Comparison of ENCODE assay signal across 9 cellular contexts in genomic region chr1:9960705-9961562, GRCh38. TPM values are rescaled to one million over a fixed set of nuclear protein-coding genes. Genes with fewer than 3 reads are reported as not detected.
A peak's percentile ranks its signal among the peaks of the same experiment; 100 is the strongest.
DNase-seq lines count a peak whose midpoint lies in the region; ATAC-seq and TF ChIP-seq lines count a peak whose summit lies in the region.
"Had no signal": no experiment of that assay in that cellular context is flagged by ENCODE, and none has a peak within 500 bp of the region (broad histone marks: within the 10 kb centered on the region; RNA-seq: fewer than 3 reads in every experiment).

No MANE protein-coding gene starts in this region.

- H3K23ac ChIP-seq in neuronal stem cell (ENCODE audit: low read depth, low read length, poor library complexity): no peak overlapping the region

- peaks cover 0 to 2% (median 0%) of the 10 kb centered on the region in 7 donors for H3K9me3 Mint-ChIP-seq in CD14-positive monocyte

- no peak overlapping the region for H2BK12ac ChIP-seq in neuronal stem cell (ENCODE audit: low read length)

- no peak overlapping the region for H3K4ac ChIP-seq in neuronal stem cell (ENCODE audit: low read length)

- POLR2A ChIA-PET in RWPE1 (lab: Yijun Ruan, JAX; ENCODE audit: low non-redundant PET): interaction anchor here (1.0 kb wide), 1 partner anchor 18 kb away, joined by 3 read pairs; the partner anchor contains the start of genes LZIC and NMNAT1

- H2BK120ac ChIP-seq in neuronal stem cell (ENCODE audit: low read depth, low read length): no peak overlapping the region

- intact Hi-C loops in CD14-positive monocyte (cut with micrococcal nuclease): no loop called here

- peaks cover 9% of the 10 kb centered on the region for H3K4me1 ChIP-seq in Loucy (ENCODE audit: insufficient read depth, low read length, poor library complexity, severe bottlenecking)
- peaks cover 0 to 6% of the 10 kb centered on the region in 2 donors for H3K4me1 ChIP-seq in neuronal stem cell (ENCODE audit: control insufficient read depth in 2 of 2, insufficient read depth in 1 of 2, low read depth in 1 of 2, low read length in 2 of 2)

- H3K4me2 ChIP-seq in Loucy (ENCODE audit: low read depth, low read length, poor library complexity, severe bottlenecking) (peak overlapping the region; percentile 50), neuronal stem cell (ENCODE audit: insufficient read depth, low read length, poor library complexity, severe bottlenecking) (no peak overlapping the region)

- peak; percentile 60 for ATAC-seq in GM18861 (IDR thresholded peaks at IDR 0.05; ENCODE audit: unreplicated experiment)

- no peaks in the 10 kb centered on the region for H3K9me2 ChIP-seq in Loucy (replicated peaks; ENCODE audit: low read depth, low read length)

- H2AK5ac ChIP-seq in neuronal stem cell (ENCODE audit: low read depth, low read length): no peak overlapping the region

- H2BK15ac ChIP-seq in neuronal stem cell (ENCODE audit: low read length): no peak overlapping the region

- no peak for TF ChIP-seq CTCF in Loucy (conservative IDR thresholded peaks at IDR 0.05; ENCODE audit: low read length)
- TF ChIP-seq CTCF in RWPE1 (conservative IDR thresholded peaks at IDR 0.05; ENCODE audit: low read depth): no peak
- TF ChIP-seq CTCF in CD14-positive monocyte (IDR thresholded peaks at IDR 0.05): no peak

- no peaks in the 10 kb centered on the region for H3K36me3 ChIP-seq in Loucy (ENCODE audit: insufficient read depth, low read length)
- no peaks in the 10 kb centered on the region for H3K36me3 ChIP-seq in neuronal stem cell (replicated peaks in 1 of 2; ENCODE audit: control insufficient read depth in 2 of 2, insufficient read depth in 2 of 2, low read length in 2 of 2)

- peak overlapping the region in 3 of 7 donors; percentile 3 to 46 (median 32) for H3K27ac Mint-ChIP-seq in CD14-positive monocyte

- H2AFZ ChIP-seq in Loucy (ENCODE audit: low read length) (peak overlapping the region; percentile 79; the same call in 1 of the 2 replicates), neuronal stem cell (ENCODE audit: low read length) (no peak overlapping the region)

- H2BK5ac ChIP-seq in neuronal stem cell (ENCODE audit: low read length): no peak overlapping the region

- H3K27ac ChIP-seq in RWPE1: peak overlapping the region; percentile 32; the same call in 1 of the 2 replicates
- H3K27ac ChIP-seq in neuronal stem cell (replicated peaks; ENCODE audit: low read length): no peak overlapping the region

- no peaks in the 10 kb centered on the region for H3K79me1 ChIP-seq in neuronal stem cell (ENCODE audit: low read depth, low read length)

- H3K27me3 ChIP-seq in Loucy (ENCODE audit: insufficient read depth, low read length, poor library complexity, severe bottlenecking) (no peaks in the 10 kb centered on the region), neuronal stem cell (ENCODE audit: control insufficient read depth in 3 of 3, insufficient read depth in 3 of 3, low read depth in 1 of 3, low read length in 3 of 3) (no peaks in the 10 kb centered on the region)

- H3K36me3 Mint-ChIP-seq in CD14-positive monocyte: peaks cover 19 to 22% of the 10 kb centered on the region in 2 donors

- H3K79me2 ChIP-seq in Loucy (ENCODE audit: insufficient read depth, low read length): no peaks in the 10 kb centered on the region

- H4K8ac ChIP-seq in neuronal stem cell (ENCODE audit: low read depth, low read length): no peak overlapping the region

- peak overlapping the region; percentile 9 for H3K18ac ChIP-seq in neuronal stem cell (ENCODE audit: low read length)

- H3K9me3 ChIP-seq in Loucy (ENCODE audit: insufficient read depth, low read depth, low read length) (no peaks in the 10 kb centered on the region), neuronal stem cell (replicated peaks in 1 of 2; ENCODE audit: control insufficient read depth in 2 of 2, insufficient read depth in 1 of 2, low read depth in 1 of 2, low read length in 2 of 2) (no peaks in the 10 kb centered on the region)

- DNase-seq in RWPE1 (ENCODE audit: low spot score) (no peak), neuronal stem cell (ENCODE audit: low spot score) (no peak), CD14-positive monocyte (ENCODE audit: low spot score) (no peak), NOMO-1 (lab: John Stamatoyannopoulos, UW; ENCODE audit: unreplicated experiment in 2 of 2) (no peak), islet precursor cell (no peak)
- DNase-seq: mesendoderm; stimulated activated CD4-positive, alpha-beta T cell treated with anti-CD3 and anti-CD28 coated beads, Interleukin-1b, Interleukin-23, amount 100 ng/mL, for 48 hours had no signal

- WGBS in neuronal stem cell (ENCODE audit: extremely low coverage in 2 of 2, insufficient read length in 2 of 2, insufficient replicate concordance in 1 of 2), 2 donors: no CpG with 5 or more reads among the region's 12 CpGs

- H3K9ac ChIP-seq in Loucy (ENCODE audit: low read depth, low read length, poor library complexity, severe bottlenecking): peak overlapping the region; percentile 5
- H3K9ac ChIP-seq in neuronal stem cell (ENCODE audit: low read depth, low read length, poor library complexity): no peak overlapping the region

- H4K91ac ChIP-seq in neuronal stem cell (ENCODE audit: low read depth, low read length, poor library complexity): no peak overlapping the region

- CTCF ChIA-PET in RWPE1 (lab: Yijun Ruan, JAX): interaction anchor here (0.6 kb wide), 1 partner anchor 346 kb away, joined by 3 read pairs; no protein-coding TSS in a partner anchor

- no peaks in the 10 kb centered on the region for H4K20me1 ChIP-seq in Loucy (ENCODE audit: insufficient read depth, low read length, poor library complexity, severe bottlenecking)

- no peak overlapping the region for H3K4me3 Mint-ChIP-seq in CD14-positive monocyte

- H3K4me3 ChIP-seq in Loucy (ENCODE audit: low read length, poor library complexity, severe bottlenecking) (no peak overlapping the region), neuronal stem cell (ENCODE audit: low read length in 2 of 2) (no peak overlapping the region)

- no peaks in the 10 kb centered on the region for H3F3A ChIP-seq in Loucy (ENCODE audit: low read depth)

- H3K14ac ChIP-seq in neuronal stem cell (ENCODE audit: low read length): no peak overlapping the region

- peaks cover 4% of the 10 kb centered on the region for H3K4me1 Mint-ChIP-seq in CD14-positive monocyte

- H3K27me3 Mint-ChIP-seq in CD14-positive monocyte (ENCODE audit: low read depth in 3 of 3): no peaks in the 10 kb centered on the region

RNA-seq across cellular contexts. Expression of gene NMNAT1, which starts 17.7 kb away (rescaled TPM):
- 9.0 TPM for polyA plus RNA-seq in neuronal stem cell (2013, experiment 1 of 2)
- polyA plus RNA-seq in neuronal stem cell (2013, experiment 2 of 2): 7.7 TPM
- polyA plus RNA-seq in CD14-positive monocyte: 1 to 10 TPM; 6.8 to 9.9 TPM

RNA-seq across cellular contexts. Expression of gene LZIC, which starts 17.7 kb away (rescaled TPM):
- 36.6 TPM for polyA plus RNA-seq in neuronal stem cell (2013, experiment 1 of 2)
- polyA plus RNA-seq in neuronal stem cell (2013, experiment 2 of 2): 38.1 TPM
- polyA plus RNA-seq in CD14-positive monocyte: 10 to 100 TPM; 28.2 to 32.9 TPM

RNA-seq across cellular contexts. Expression of gene RBP7, which starts 36.1 kb away (rescaled TPM):
- 3.8 TPM for polyA plus RNA-seq in neuronal stem cell (2013, experiment 1 of 2)
- polyA plus RNA-seq in neuronal stem cell (2013, experiment 2 of 2): 3.5 TPM
- 100 to 1,000 TPM; 306 to 340 TPM for polyA plus RNA-seq in CD14-positive monocyte

RNA-seq across cellular contexts. Expression of gene CTNNBIP1, which starts 50.9 kb away (rescaled TPM):
- polyA plus RNA-seq in neuronal stem cell (2013, experiment 1 of 2): 123 TPM
- polyA plus RNA-seq in neuronal stem cell (2013, experiment 2 of 2): 121 TPM
- polyA plus RNA-seq in CD14-positive monocyte: 10 to 100 TPM; 26.2 to 26.8 TPM
